In the genomic region with DNA sequence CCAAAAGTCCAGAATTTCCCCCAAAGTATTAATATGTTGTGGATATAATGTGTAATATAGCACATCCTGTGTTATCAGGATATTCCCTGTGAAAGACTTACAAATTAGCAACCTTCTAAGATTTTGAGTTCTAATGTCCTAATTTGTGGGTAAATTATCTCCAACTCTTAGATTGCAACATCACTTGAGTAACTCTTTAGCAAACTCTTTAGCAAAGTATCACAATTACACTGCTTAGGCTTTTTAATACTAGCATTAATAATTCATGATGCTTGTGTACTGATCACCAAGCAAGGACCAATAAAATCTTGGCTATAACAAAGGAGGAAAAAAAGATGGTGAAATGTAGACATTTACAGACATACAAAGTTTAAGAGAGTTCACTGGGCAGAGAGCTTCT, we compare ENCODE assay signal across 1 cellular context.
A peak's percentile ranks its signal among the peaks of the same experiment; 100 is the strongest.
TF ChIP-seq lines count a peak whose summit lies in the region.

No MANE protein-coding gene starts in this region.

TF ChIP-seq in HepG2, 621 proteins besides CTCF, POLR2A, EP300 and RAD21:
- TF ChIP-seq CEBPB (IDR thresholded peaks at IDR 0.05; ENCODE audit: borderline replicate concordance, low read depth, low read length) (peak; percentile 59; the same call in 1 of the 2 replicates), ATM (IDR thresholded peaks at IDR 0.05; ENCODE audit: borderline replicate concordance) (no peak)
